Comparison of ENCODE assay signal across 9 cellular contexts in genomic region chr15:101201411-101202174, GRCh38. TPM values are rescaled to one million over a fixed set of nuclear protein-coding genes. Genes with fewer than 3 reads are reported as not detected.
DNase-seq lines count a peak whose midpoint lies in the region; TF ChIP-seq lines count a peak whose summit lies in the region.
"Had no signal": no experiment of that assay in that cellular context is flagged by ENCODE, and none has a peak within 500 bp of the region (broad histone marks: within the 10 kb centered on the region; RNA-seq: fewer than 3 reads in every experiment).

No MANE protein-coding gene starts in this region.

- H3K27ac ChIP-seq in neuronal stem cell (replicated peaks; ENCODE audit: low read length): peak overlapping the region; percentile 39

- no peak overlapping the region for H3K4me3 Mint-ChIP-seq in activated CD4-positive, alpha-beta memory T cell treated with anti-CD3 and anti-CD28 coated beads, Interleukin-2, amount 10 ng/mL, durations not matched to agents 7 days and 5 days

- no peak overlapping the region for H2AFZ ChIP-seq in neuronal stem cell (ENCODE audit: low read length)

- peaks cover 27% of the 10 kb centered on the region for H3K36me3 Mint-ChIP-seq in activated CD4-positive, alpha-beta memory T cell treated with anti-CD3 and anti-CD28 coated beads, Interleukin-2, amount 10 ng/mL, durations not matched to agents 7 days and 5 days (ENCODE audit: low read depth)

- peaks cover 0 to 4% of the 10 kb centered on the region in 2 donors for H3K36me3 ChIP-seq in neuronal stem cell (replicated peaks in 1 of 2; ENCODE audit: control insufficient read depth in 2 of 2, insufficient read depth in 2 of 2, low read length in 2 of 2)
- H3K36me3 ChIP-seq: HAP-1 had no signal

- DNase-seq in AG09309 (ENCODE audit: low read depth) (peak; percentile 96), HS-27A (ENCODE audit: low read depth) (peak; percentile 97), fibroblast of villous mesenchyme (ENCODE audit: low read depth) (peak; percentile 98), neuronal stem cell (ENCODE audit: low spot score) (peak; percentile 63), GM19238 (ENCODE audit: insufficient read length, low spot score) (no peak), AML-193 (lab: John Stamatoyannopoulos, UW) (no peak), OCI-M2 (lab: John Stamatoyannopoulos, UW; ENCODE audit: unreplicated experiment) (no peak)
- peak; percentile 36 for DNase-seq in activated CD4-positive, alpha-beta memory T cell treated with anti-CD3 and anti-CD28 coated beads, Interleukin-2, amount 10 ng/mL, durations not matched to agents 7 days and 5 days

- H3K23ac ChIP-seq in neuronal stem cell (ENCODE audit: low read depth, low read length, poor library complexity): no peak overlapping the region

- H2BK15ac ChIP-seq in neuronal stem cell (ENCODE audit: low read length): no peak overlapping the region

- no peak overlapping the region for H3K18ac ChIP-seq in neuronal stem cell (ENCODE audit: low read length)

- H3K4me2 ChIP-seq in neuronal stem cell (ENCODE audit: insufficient read depth, low read length, poor library complexity, severe bottlenecking): peak overlapping the region; percentile 18

- no peaks in the 10 kb centered on the region for H3K9me3 ChIP-seq in neuronal stem cell (replicated peaks in 1 of 2; ENCODE audit: control insufficient read depth in 2 of 2, insufficient read depth in 1 of 2, low read depth in 1 of 2, low read length in 2 of 2)
- H3K9me3 ChIP-seq: HAP-1 had no signal

- peaks cover 23 to 25% of the 10 kb centered on the region in 2 donors for H3K4me1 ChIP-seq in neuronal stem cell (ENCODE audit: control insufficient read depth in 2 of 2, insufficient read depth in 1 of 2, low read depth in 1 of 2, low read length in 2 of 2)

- POLR2A ChIA-PET in activated CD4-positive, alpha-beta memory T cell treated with anti-CD3 and anti-CD28 coated beads, Interleukin-2, amount 10 ng/mL, durations not matched to agents 7 days and 5 days (lab: Charles Lee): interaction anchor here (0.7 to 11.8 kb wide), 5 partner anchors 12 to 50 kb away, joined by 3 to 103 read pairs (median 16); partner anchors contain the start of gene CHSY1

- H3K27me3 ChIP-seq in neuronal stem cell (ENCODE audit: control insufficient read depth in 3 of 3, insufficient read depth in 3 of 3, low read depth in 1 of 3, low read length in 3 of 3): no peaks in the 10 kb centered on the region

- H4K91ac ChIP-seq in neuronal stem cell (ENCODE audit: low read depth, low read length, poor library complexity): no peak overlapping the region

- TF ChIP-seq CTCF in AG09309 (IDR thresholded peaks at IDR 0.05; ENCODE audit: control insufficient read depth, insufficient read depth, low read depth, low read length, missing control alignments) (no peak), fibroblast of villous mesenchyme (IDR thresholded peaks at IDR 0.05; ENCODE audit: insufficient read depth, low read depth, low read length) (peak; percentile 3)

- H3K27ac Mint-ChIP-seq in activated CD4-positive, alpha-beta memory T cell treated with anti-CD3 and anti-CD28 coated beads, Interleukin-2, amount 10 ng/mL, durations not matched to agents 7 days and 5 days: peak overlapping the region; percentile 99

- H3K14ac ChIP-seq in neuronal stem cell (ENCODE audit: low read length): no peak overlapping the region

- H3K4ac ChIP-seq in neuronal stem cell (ENCODE audit: low read length): no peak overlapping the region

- no peak overlapping the region for H2BK120ac ChIP-seq in neuronal stem cell (ENCODE audit: low read depth, low read length)

- H3K4me3 ChIP-seq in AG09309 (ENCODE audit: control insufficient read depth, low read depth, low read length) (no peak overlapping the region), fibroblast of villous mesenchyme (ENCODE audit: low read depth, low read length) (no peak overlapping the region), neuronal stem cell (ENCODE audit: low read length in 2 of 2) (no peak overlapping the region)
- H3K4me3 ChIP-seq: HAP-1 had no signal

- H2AK5ac ChIP-seq in neuronal stem cell (ENCODE audit: low read depth, low read length): no peak overlapping the region

- peaks cover 89% of the 10 kb centered on the region for H3K4me1 Mint-ChIP-seq in activated CD4-positive, alpha-beta memory T cell treated with anti-CD3 and anti-CD28 coated beads, Interleukin-2, amount 10 ng/mL, durations not matched to agents 7 days and 5 days

- no CpG with 5 or more reads among the region's 5 CpGs for WGBS in neuronal stem cell (ENCODE audit: extremely low coverage in 2 of 2, insufficient read length in 2 of 2, insufficient replicate concordance in 1 of 2), 2 donors

- H2BK12ac ChIP-seq in neuronal stem cell (ENCODE audit: low read length): no peak overlapping the region

- H3K79me1 ChIP-seq in neuronal stem cell (ENCODE audit: low read depth, low read length): peaks cover 10% of the 10 kb centered on the region

- H4K8ac ChIP-seq in neuronal stem cell (ENCODE audit: low read depth, low read length): no peak overlapping the region

- CTCF ChIA-PET in activated CD4-positive, alpha-beta memory T cell treated with anti-CD3 and anti-CD28 coated beads, Interleukin-2, amount 10 ng/mL, durations not matched to agents 7 days and 5 days (lab: Charles Lee): interaction anchor here (1.1 to 1.8 kb wide), 3 partner anchors 43 to 193 kb away, joined by 3 to 5 read pairs (median 4); no protein-coding TSS in a partner anchor

- H3K9me3 Mint-ChIP-seq in activated CD4-positive, alpha-beta memory T cell treated with anti-CD3 and anti-CD28 coated beads, Interleukin-2, amount 10 ng/mL, durations not matched to agents 7 days and 5 days: no peaks in the 10 kb centered on the region

- peak overlapping the region; percentile 38 for H3K9ac ChIP-seq in neuronal stem cell (ENCODE audit: low read depth, low read length, poor library complexity)

- H3K27me3 Mint-ChIP-seq in activated CD4-positive, alpha-beta memory T cell treated with anti-CD3 and anti-CD28 coated beads, Interleukin-2, amount 10 ng/mL, durations not matched to agents 7 days and 5 days: no peaks in the 10 kb centered on the region

- no peak overlapping the region for H2BK5ac ChIP-seq in neuronal stem cell (ENCODE audit: low read length)

RNA-seq across cellular contexts. Expression of gene CHSY1, which starts 50.3 kb away (rescaled TPM):
- 10 to 100 TPM; 61.7 to 62.0 TPM for total RNA-seq in activated CD4-positive, alpha-beta memory T cell treated with anti-CD3 and anti-CD28 coated beads, Interleukin-2, amount 10 ng/mL, durations not matched to agents 7 days and 5 days
- total RNA-seq in fibroblast of villous mesenchyme: 41.5 and 48.3 TPM in 2 replicates
- polyA plus RNA-seq in neuronal stem cell (2013, experiment 1 of 2): 21.2 TPM
- polyA plus RNA-seq in neuronal stem cell (2013, experiment 2 of 2): 19.4 TPM

Comparison
In these comparisons a context has a peak if more than half of its experiments do, and no peak if none do; other contexts are left out.
1. DNase-seq: peak in AG09309 (single experiment), HS-27A (single experiment), activated CD4-positive, alpha-beta memory T cell treated with anti-CD3 and anti-CD28 coated beads, Interleukin-2, amount 10 ng/mL, durations not matched to agents 7 days and 5 days (single experiment), fibroblast of villous mesenchyme (single experiment) and neuronal stem cell (single experiment); none in GM19238 (single experiment), AML-193 (0 of 2) and OCI-M2 (single experiment).